Comparison of ENCODE assay signal across 21 cellular contexts in genomic region chr9:93898026-93898425, GRCh38. TPM values are rescaled to one million over a fixed set of nuclear protein-coding genes. Genes with fewer than 3 reads are reported as not detected.
DNase-seq lines count a peak whose midpoint lies in the region; ATAC-seq and TF ChIP-seq lines count a peak whose summit lies in the region.
"Had no signal": no experiment of that assay in that cellular context is flagged by ENCODE, and none has a peak within 500 bp of the region (broad histone marks: within the 10 kb centered on the region; RNA-seq: fewer than 3 reads in every experiment).

No MANE protein-coding gene starts in this region.

- H3K27me3 ChIP-seq in SK-N-SH (ENCODE audit: insufficient read depth) = no peaks in the 10 kb centered on the region
- H3K27me3 ChIP-seq in CD4-positive, CD25-positive, alpha-beta regulatory T cell (ENCODE audit: control insufficient read depth, insufficient read depth, low read length) = no peaks in the 10 kb centered on the region
- H3K27me3 ChIP-seq: tibial nerve had no signal

- H3K9ac ChIP-seq in SK-N-SH = no peak overlapping the region

- no peak for ATAC-seq in SK-N-SH treated with all-trans-retinoic acid at 6 μM for 48 hours
- ATAC-seq in CD4-positive, CD25-positive, alpha-beta regulatory T cell (ENCODE audit: low read depth in 2 of 2) = peak; percentile 73 to 93
- ATAC-seq in stimulated activated effector memory CD8-positive, alpha-beta T cell treated with anti-CD3 and anti-CD28 coated beads, Interleukin-12 subunit alpha, Interleukin-12 subunit beta, amount 100 ng/mL, for 72 hours = no peak
- ATAC-seq: right cardiac atrium; stimulated activated memory B cell treated with anti-CD40 and anti-IgM and Interleukin-4, amounts not matched to agents 10 μg/mL and 1 μg/mL and 100 μg/mL, for 72 hours had no signal

- no peaks in the 10 kb centered on the region for H4K20me1 ChIP-seq in SK-N-SH (ENCODE audit: insufficient read depth)

- no peak for TF ChIP-seq RAD21 in SK-N-SH (IDR thresholded peaks at IDR 0.05; ENCODE audit: low read length)

- TF ChIP-seq CTCF in SK-N-SH (IDR thresholded peaks at IDR 0.05) (no peak), foreskin fibroblast (IDR thresholded peaks at IDR 0.05; ENCODE audit: low read depth, low read length) (no peak)

- no peak overlapping the region for H3K4me2 ChIP-seq in SK-N-SH

- H3K27ac ChIP-seq in SK-N-SH (ENCODE audit: low read depth in 2 of 2, low read length in 1 of 2) = no peak overlapping the region
- H3K27ac ChIP-seq in CD4-positive, CD25-positive, alpha-beta regulatory T cell (ENCODE audit: insufficient read depth, low read length, poor library complexity, severe bottlenecking) = peak overlapping the region; percentile 66
- H3K27ac ChIP-seq: 22Rv1, tibial nerve had no signal

- peaks cover 0 to 11% of the 10 kb centered on the region in 2 experiments; a peak in 1 of 4 replicates for H3K4me1 ChIP-seq in SK-N-SH (ENCODE audit: control insufficient read depth in 1 of 2, insufficient read depth in 2 of 2, low read depth in 1 of 2, low read length in 1 of 2)
- H3K4me1 ChIP-seq in CD4-positive, CD25-positive, alpha-beta regulatory T cell (ENCODE audit: control insufficient read depth, insufficient read depth, low read length, poor library complexity, severe bottlenecking) = peaks cover 29% of the 10 kb centered on the region
- H3K4me1 ChIP-seq: tibial nerve had no signal

- 18% methylated on average over 2 of the region's 2 CpGs for WGBS in SK-N-SH (ENCODE audit: low lambda C conversion rate)

- DNase-seq in SK-N-SH = peak; percentile 3
- DNase-seq in CD4-positive, CD25-positive, alpha-beta regulatory T cell = peak in 2 of 3 donors; percentile 32 to 93
- DNase-seq in T-helper 2 cell treated with Interferon-gamma antibody and Interleukin-4, amounts not matched to agents 5 μg/mL and 100 μg/mL, for 36 hours (ENCODE audit: low spot score) = no peak
- peak; percentile 17 for DNase-seq in iPS-NIHi11 (ENCODE audit: low spot score)
- no peak for DNase-seq in foreskin fibroblast
- no peak for DNase-seq in stimulated activated effector memory CD8-positive, alpha-beta T cell treated with anti-CD3 and anti-CD28 coated beads, Interleukin-12 subunit alpha, Interleukin-12 subunit beta, amount 100 ng/mL, for 72 hours (ENCODE audit: low spot score in 2 of 2)
- DNase-seq in immature natural killer cell = no peak
- DNase-seq: activated gamma-delta T cell treated with Interleukin-2 at 50 U/mL for 16 hours; AML-193; Kasumi-1; NCI-H1092 treated with DMSO at 0.1 percent for 48 hours; NCI-H2081; right cardiac atrium; RPMI8226; stimulated activated CD4-positive, alpha-beta T cell treated with anti-CD3 and anti-CD28 coated beads, Interleukin-15, amount 100 ng/mL, for 24 hours had no signal

- H3K9me2 ChIP-seq in SK-N-SH = no peaks in the 10 kb centered on the region

- H3K9me3 ChIP-seq in SK-N-SH = no peaks in the 10 kb centered on the region
- H3K9me3 ChIP-seq in CD4-positive, CD25-positive, alpha-beta regulatory T cell (ENCODE audit: control insufficient read depth in 2 of 2, low read length in 2 of 2) = peaks cover 0 to under 1% of the 10 kb centered on the region in 2 experiments

- H3K4me3 ChIP-seq in SK-N-SH (ENCODE audit: low read depth in 2 of 2, low read length in 1 of 2) (no peak overlapping the region), foreskin fibroblast (ENCODE audit: low read depth in 1 of 2, low read length in 2 of 2) (no peak overlapping the region)
- peak overlapping the region; percentile 34 for H3K4me3 ChIP-seq in CD4-positive, CD25-positive, alpha-beta regulatory T cell (ENCODE audit: low read depth, low read length)
- H3K4me3 ChIP-seq: tibial nerve had no signal

- CTCF ChIA-PET in SK-N-SH (lab: Yijun Ruan, JAX) = no interaction called here

- H3K27ac Mint-ChIP-seq in CD4-positive, CD25-positive, alpha-beta regulatory T cell = peak overlapping the region; percentile 97 to 99 (median 98)
- peak overlapping the region; percentile 84 for H3K27ac Mint-ChIP-seq in T-helper 2 cell treated with Interferon-gamma antibody and Interleukin-4, amounts not matched to agents 5 μg/mL and 100 μg/mL, for 36 hours
- no peak overlapping the region for H3K27ac Mint-ChIP-seq in stimulated activated effector memory CD8-positive, alpha-beta T cell treated with anti-CD3 and anti-CD28 coated beads, Interleukin-12 subunit alpha, Interleukin-12 subunit beta, amount 100 ng/mL, for 72 hours
- peak overlapping the region in 1 of 6 donors; percentile 20 for H3K27ac Mint-ChIP-seq in immature natural killer cell
- H3K27ac Mint-ChIP-seq: stimulated activated memory B cell treated with anti-CD40 and anti-IgM and Interleukin-4, amounts not matched to agents 10 μg/mL and 1 μg/mL and 100 μg/mL, for 72 hours had no signal

- H3K79me2 ChIP-seq in SK-N-SH (ENCODE audit: insufficient read depth) = no peaks in the 10 kb centered on the region

- no peak for TF ChIP-seq EP300 in SK-N-SH (IDR thresholded peaks at IDR 0.05; ENCODE audit: borderline replicate concordance in 1 of 2, low read depth in 1 of 2, low read length in 1 of 2)

- H3K27me3 Mint-ChIP-seq in CD4-positive, CD25-positive, alpha-beta regulatory T cell = no peaks in the 10 kb centered on the region
- H3K27me3 Mint-ChIP-seq in T-helper 2 cell treated with Interferon-gamma antibody and Interleukin-4, amounts not matched to agents 5 μg/mL and 100 μg/mL, for 36 hours (ENCODE audit: low read depth) = no peaks in the 10 kb centered on the region
- peaks cover 0 to 3% (median 0%) of the 10 kb centered on the region in 3 donors for H3K27me3 Mint-ChIP-seq in immature natural killer cell (ENCODE audit: low read depth in 3 of 3)

- POLR2A ChIA-PET in SK-N-SH (lab: Yijun Ruan, JAX) = no interaction called here

- peaks cover 6 to 45% (median 17%) of the 10 kb centered on the region in 4 donors for H3K4me1 Mint-ChIP-seq in CD4-positive, CD25-positive, alpha-beta regulatory T cell
- H3K4me1 Mint-ChIP-seq in T-helper 2 cell treated with Interferon-gamma antibody and Interleukin-4, amounts not matched to agents 5 μg/mL and 100 μg/mL, for 36 hours (ENCODE audit: low read depth) = peaks cover 13% of the 10 kb centered on the region
- no peaks in the 10 kb centered on the region for H3K4me1 Mint-ChIP-seq in stimulated activated effector memory CD8-positive, alpha-beta T cell treated with anti-CD3 and anti-CD28 coated beads, Interleukin-12 subunit alpha, Interleukin-12 subunit beta, amount 100 ng/mL, for 72 hours
- H3K4me1 Mint-ChIP-seq in immature natural killer cell = no peaks in the 10 kb centered on the region
- H3K4me1 Mint-ChIP-seq: stimulated activated memory B cell treated with anti-CD40 and anti-IgM and Interleukin-4, amounts not matched to agents 10 μg/mL and 1 μg/mL and 100 μg/mL, for 72 hours had no signal

- no peaks in the 10 kb centered on the region for H3K36me3 Mint-ChIP-seq in CD4-positive, CD25-positive, alpha-beta regulatory T cell
- H3K36me3 Mint-ChIP-seq in T-helper 2 cell treated with Interferon-gamma antibody and Interleukin-4, amounts not matched to agents 5 μg/mL and 100 μg/mL, for 36 hours (ENCODE audit: low read depth) = no peaks in the 10 kb centered on the region
- no peaks in the 10 kb centered on the region for H3K36me3 Mint-ChIP-seq in stimulated activated effector memory CD8-positive, alpha-beta T cell treated with anti-CD3 and anti-CD28 coated beads, Interleukin-12 subunit alpha, Interleukin-12 subunit beta, amount 100 ng/mL, for 72 hours
- H3K36me3 Mint-ChIP-seq in immature natural killer cell = no peaks in the 10 kb centered on the region
- H3K36me3 Mint-ChIP-seq: stimulated activated memory B cell treated with anti-CD40 and anti-IgM and Interleukin-4, amounts not matched to agents 10 μg/mL and 1 μg/mL and 100 μg/mL, for 72 hours had no signal

- no peaks in the 10 kb centered on the region for H3K36me3 ChIP-seq in SK-N-SH (replicated peaks in 1 of 2; ENCODE audit: control insufficient read depth in 1 of 2, insufficient read depth in 2 of 2, low read length in 1 of 2)
- no peaks in the 10 kb centered on the region for H3K36me3 ChIP-seq in CD4-positive, CD25-positive, alpha-beta regulatory T cell (ENCODE audit: control insufficient read depth, insufficient read depth, low read length)
- H3K36me3 ChIP-seq: tibial nerve had no signal

- no peak overlapping the region for H2AFZ ChIP-seq in SK-N-SH (ENCODE audit: low read depth)

- H3K4me3 Mint-ChIP-seq in CD4-positive, CD25-positive, alpha-beta regulatory T cell = peak overlapping the region in 3 of 4 donors; percentile 43 to 76 (median 74)
- H3K4me3 Mint-ChIP-seq in T-helper 2 cell treated with Interferon-gamma antibody and Interleukin-4, amounts not matched to agents 5 μg/mL and 100 μg/mL, for 36 hours = no peak overlapping the region
- H3K4me3 Mint-ChIP-seq in stimulated activated effector memory CD8-positive, alpha-beta T cell treated with anti-CD3 and anti-CD28 coated beads, Interleukin-12 subunit alpha, Interleukin-12 subunit beta, amount 100 ng/mL, for 72 hours = no peak overlapping the region
- no peak overlapping the region for H3K4me3 Mint-ChIP-seq in immature natural killer cell
- H3K4me3 Mint-ChIP-seq: stimulated activated memory B cell treated with anti-CD40 and anti-IgM and Interleukin-4, amounts not matched to agents 10 μg/mL and 1 μg/mL and 100 μg/mL, for 72 hours had no signal

- no peaks in the 10 kb centered on the region for H3F3A ChIP-seq in SK-N-SH (replicated peaks; ENCODE audit: insufficient read depth)

- H3K9me3 Mint-ChIP-seq in CD4-positive, CD25-positive, alpha-beta regulatory T cell = peaks cover 0 to 2% (median 0%) of the 10 kb centered on the region in 7 donors
- peaks cover 11% of the 10 kb centered on the region for H3K9me3 Mint-ChIP-seq in T-helper 2 cell treated with Interferon-gamma antibody and Interleukin-4, amounts not matched to agents 5 μg/mL and 100 μg/mL, for 36 hours
- no peaks in the 10 kb centered on the region for H3K9me3 Mint-ChIP-seq in stimulated activated effector memory CD8-positive, alpha-beta T cell treated with anti-CD3 and anti-CD28 coated beads, Interleukin-12 subunit alpha, Interleukin-12 subunit beta, amount 100 ng/mL, for 72 hours
- H3K9me3 Mint-ChIP-seq in immature natural killer cell = peaks cover 0 to 4% (median under 1%) of the 10 kb centered on the region in 6 donors

TF ChIP-seq in SK-N-SH, 30 proteins besides CTCF, POLR2A, EP300 and RAD21 (continues in another document):
- TF ChIP-seq SMC3 (IDR thresholded peaks at IDR 0.05; ENCODE audit: low read depth, low read length) (no peak), YY1 (IDR thresholded peaks at IDR 0.05; ENCODE audit: low read depth) (no peak), TEAD4 (IDR thresholded peaks at IDR 0.05; ENCODE audit: borderline replicate concordance, insufficient read depth) (no peak)

TF ChIP-seq in SK-N-SH treated with all-trans-retinoic acid at 6 μM for 48 hours, 23 proteins besides CTCF, POLR2A, EP300 and RAD21:
- TF ChIP-seq OSR1 (CRISPR knock-in tag; IDR thresholded peaks at IDR 0.05) (no peak), BACH2 (CRISPR knock-in tag; IDR thresholded peaks at IDR 0.05; ENCODE audit: borderline replicate concordance) (no peak), ZFP3 (CRISPR knock-in tag; IDR thresholded peaks at IDR 0.05) (no peak)

RNA-seq across cellular contexts. Expression of gene BARX1, which starts 57.1 kb away (rescaled TPM):
- polyA plus RNA-seq in SK-N-SH (2012; rRNA removed) (not detected in 2 replicates), immature natural killer cell (not detected)
- polyA plus RNA-seq in SK-N-SH (2012; cell fraction: cytosol; rRNA removed) = not detected in 2 replicates
- not detected in 2 replicates for polyA plus RNA-seq in SK-N-SH (2012; cell fraction: nucleus; rRNA removed)
- total RNA-seq in CD4-positive, CD25-positive, alpha-beta regulatory T cell = not detected
- not detected for polyA plus RNA-seq in CD4-positive, CD25-positive, alpha-beta regulatory T cell
- total RNA-seq: G401, lower leg skin, right cardiac atrium, tibial nerve had no signal
- polyA plus RNA-seq: right cardiac atrium had no signal

Comparison
In these comparisons a context has a peak if more than half of its experiments do, and no peak if none do; other contexts are left out.
1. DNase-seq: peak in SK-N-SH (single experiment), CD4-positive, CD25-positive, alpha-beta regulatory T cell (2 of 3) and iPS-NIHi11 (single experiment); none in T-helper 2 cell treated with Interferon-gamma antibody and Interleukin-4, amounts not matched to agents 5 μg/mL and 100 μg/mL, for 36 hours (single experiment), foreskin fibroblast (0 of 2), stimulated activated effector memory CD8-positive, alpha-beta T cell treated with anti-CD3 and anti-CD28 coated beads, Interleukin-12 subunit alpha, Interleukin-12 subunit beta, amount 100 ng/mL, for 72 hours (0 of 2) and immature natural killer cell (0 of 3).
2. ATAC-seq: peak in CD4-positive, CD25-positive, alpha-beta regulatory T cell (2 of 2); none in SK-N-SH treated with all-trans-retinoic acid at 6 μM for 48 hours (single experiment) and stimulated activated effector memory CD8-positive, alpha-beta T cell treated with anti-CD3 and anti-CD28 coated beads, Interleukin-12 subunit alpha, Interleukin-12 subunit beta, amount 100 ng/mL, for 72 hours (single experiment).
3. H3K4me3 Mint-ChIP-seq: peak in CD4-positive, CD25-positive, alpha-beta regulatory T cell (3 of 4); none in T-helper 2 cell treated with Interferon-gamma antibody and Interleukin-4, amounts not matched to agents 5 μg/mL and 100 μg/mL, for 36 hours (single experiment), stimulated activated effector memory CD8-positive, alpha-beta T cell treated with anti-CD3 and anti-CD28 coated beads, Interleukin-12 subunit alpha, Interleukin-12 subunit beta, amount 100 ng/mL, for 72 hours (single experiment) and immature natural killer cell (0 of 5).